Comparison of ENCODE assay signal across 8 cellular contexts in genomic region chr20:13771853-13772453, GRCh38. TPM values are rescaled to one million over a fixed set of nuclear protein-coding genes. Genes with fewer than 3 reads are reported as not detected.
DNase-seq lines count a peak whose midpoint lies in the region; ATAC-seq and TF ChIP-seq lines count a peak whose summit lies in the region.

No MANE protein-coding gene starts in this region.

- no peaks in the 10 kb centered on the region for H3K9me3 Mint-ChIP-seq in CD4-positive, alpha-beta T cell

- H3K4me3 ChIP-seq in HFF-Myc (replicated peaks; ENCODE audit: low read depth, low read length) (no peak overlapping the region), PC-3 (ENCODE audit: low read length) (no peak overlapping the region), fibroblast of lung (replicated peaks in 1 of 4; ENCODE audit: control extremely low read depth in 1 of 4, insufficient read depth in 1 of 4, low read depth in 3 of 4, low read length in 4 of 4) (no peak overlapping the region), stomach (no peak overlapping the region)

- no peak overlapping the region for H3K4me3 Mint-ChIP-seq in CD4-positive, alpha-beta T cell

- BruUV-seq in PC-3 (replicated peaks; lab: Mats Ljungman, UMichigan) = no TSS peak

- H3K4me2 ChIP-seq in PC-3 (ENCODE audit: low read length) = no peak overlapping the region
- no peak overlapping the region for H3K4me2 ChIP-seq in fibroblast of lung (ENCODE audit: extremely low read depth, insufficient read depth, low read length)

- H3K36me3 ChIP-seq in PC-3 (ENCODE audit: low read depth, low read length) (peaks cover 83% of the 10 kb centered on the region), fibroblast of lung (ENCODE audit: control insufficient read depth, insufficient read depth, low read length) (peaks cover 5% of the 10 kb centered on the region), stomach (peaks cover 27 to 97% (median 96%) of the 10 kb centered on the region in 4 donors)

- H3K36me3 Mint-ChIP-seq in CD4-positive, alpha-beta T cell (ENCODE audit: low read depth) = peaks cover 87% of the 10 kb centered on the region

- H3K9me3 ChIP-seq in CD4-positive, alpha-beta T cell (ENCODE audit: control insufficient read depth, low read length) = no peaks in the 10 kb centered on the region
- H3K9me3 ChIP-seq in PC-3 (ENCODE audit: low read length) (no peaks in the 10 kb centered on the region), fibroblast of lung (ENCODE audit: control insufficient read depth, insufficient read depth, low read depth, low read length) (no peaks in the 10 kb centered on the region), stomach (no peaks in the 10 kb centered on the region)

- H3K27ac ChIP-seq in CD4-positive, alpha-beta T cell (ENCODE audit: low read depth, low read length) = no peak overlapping the region
- H3K27ac ChIP-seq in PC-3 (ENCODE audit: low read length) (no peak overlapping the region), fibroblast of lung (ENCODE audit: insufficient read depth, low read length) (no peak overlapping the region), stomach (no peak overlapping the region)

- H3F3A ChIP-seq in PC-3 (ENCODE audit: low read length, unreplicated experiment) = peaks cover 14% of the 10 kb centered on the region

- H3K9ac ChIP-seq in PC-3 (ENCODE audit: low read length) = no peak overlapping the region
- H3K9ac ChIP-seq in fibroblast of lung (ENCODE audit: insufficient read depth, low read length) = no peak overlapping the region

- H3K27me3 Mint-ChIP-seq in CD4-positive, alpha-beta T cell = no peaks in the 10 kb centered on the region

- CTCF ChIA-PET in CD4-positive, alpha-beta T cell (lab: Charles Lee) = interaction anchor here (0.7 to 1.9 kb wide), 8 partner anchors 9 to 117 kb away, joined by 3 to 6 read pairs (median 4); partner anchors contain the start of genes ESF1 and NDUFAF5
- CTCF ChIA-PET in PC-3 (lab: Charles Lee) = interaction anchor here (0.6 to 1.0 kb wide), 5 partner anchors 16 to 1630 kb away, joined by 3 to 14 read pairs (median 7); no protein-coding TSS in a partner anchor

- H3K27ac Mint-ChIP-seq in CD4-positive, alpha-beta T cell = no peak overlapping the region

- no peak for DNase-seq in CD4-positive, alpha-beta T cell
- DNase-seq in HFF-Myc (ENCODE audit: extremely low read depth, low read depth) = no peak
- peak; percentile 72 for DNase-seq in PC-3
- peak; percentile 15 to 52 for DNase-seq in fibroblast of lung (ENCODE audit: low read depth in 2 of 2)
- DNase-seq in stomach = no peak
- no peak for DNase-seq in NCI-H187 (lab: John Stamatoyannopoulos, UW)
- no peak for DNase-seq in NCI-H226

- intact Hi-C loops in CD4-positive, alpha-beta T cell (cut with DNase I, micrococcal nuclease) = loop anchor here in 1 of 2 experiments (5.0 kb wide), 3 partner anchors 315 to 845 kb away; no protein-coding TSS in a partner anchor
- intact Hi-C loops in PC-3 (cut with micrococcal nuclease) (loop anchor here (2.0 to 10.0 kb wide), 3 partner anchors 225 to 655 kb away; no protein-coding TSS in a partner anchor), stomach (cut with DNase I; ENCODE audit: low total_unique reads) (no loop called here)

- POLR2A ChIA-PET in CD4-positive, alpha-beta T cell (lab: Charles Lee) = no interaction called here
- POLR2A ChIA-PET in PC-3 (lab: Charles Lee; ENCODE audit: unreplicated experiment) = interaction anchor here (0.6 kb wide), 2 partner anchors 16 to 162 kb away, joined by 3 read pairs; no protein-coding TSS in a partner anchor

- H3K79me2 ChIP-seq in PC-3 (ENCODE audit: low read length) = no peaks in the 10 kb centered on the region
- H3K79me2 ChIP-seq in fibroblast of lung (ENCODE audit: control insufficient read depth, insufficient read depth, low read length) = no peaks in the 10 kb centered on the region

- 38 to 54% (median 42%) methylated on average over 4 of the region's 4 CpGs for WGBS in stomach, 5 donors

- no peak for ATAC-seq in CD4-positive, alpha-beta T cell (ENCODE audit: poor library complexity)
- no peak; the same call in 1 of the 2 replicates for ATAC-seq in PC-3
- ATAC-seq in GM18505 (IDR thresholded peaks at IDR 0.05; ENCODE audit: unreplicated experiment) = no peak

- TF ChIP-seq CTCF in CD4-positive, alpha-beta T cell (IDR thresholded peaks at IDR 0.05) = peak; percentile 83
- TF ChIP-seq CTCF in HFF-Myc (IDR thresholded peaks at IDR 0.05; ENCODE audit: low read depth, low read length, missing control alignments) = peak; percentile 11
- peak; percentile 76 for TF ChIP-seq CTCF in PC-3 (conservative IDR thresholded peaks at IDR 0.05; ENCODE audit: low read depth, low read length)
- peak in 1 of 2 donors; percentile 19 for TF ChIP-seq CTCF in fibroblast of lung (conservative IDR thresholded peaks at IDR 0.05 in 1 of 2, IDR thresholded peaks at IDR 0.05 in 1 of 2; ENCODE audit: low read depth in 1 of 2, low read length in 2 of 2)
- peak in 4 of 7 experiments; percentile 8 to 58 (median 22) for TF ChIP-seq CTCF in stomach (IDR thresholded peaks at IDR 0.05)

- H4K20me1 ChIP-seq in PC-3 (ENCODE audit: low read length) = peaks cover 9% of the 10 kb centered on the region
- no peaks in the 10 kb centered on the region for H4K20me1 ChIP-seq in fibroblast of lung (ENCODE audit: control insufficient read depth, extremely low read depth, insufficient read depth, low read length)

- H2AFZ ChIP-seq in PC-3 (ENCODE audit: low read length) = no peak overlapping the region
- no peak overlapping the region for H2AFZ ChIP-seq in fibroblast of lung (ENCODE audit: low read length)

- no peaks in the 10 kb centered on the region for H3K4me1 ChIP-seq in PC-3 (ENCODE audit: insufficient read depth, low read length)
- H3K4me1 ChIP-seq in fibroblast of lung (ENCODE audit: control insufficient read depth, extremely low read depth, insufficient read depth, low read length) = no peaks in the 10 kb centered on the region
- H3K4me1 ChIP-seq in stomach = no peaks in the 10 kb centered on the region

- H3K27me3 ChIP-seq in CD4-positive, alpha-beta T cell (ENCODE audit: control insufficient read depth, insufficient read depth, low read length) = no peaks in the 10 kb centered on the region
- H3K27me3 ChIP-seq in PC-3 (ENCODE audit: low read length) (no peaks in the 10 kb centered on the region), fibroblast of lung (ENCODE audit: control insufficient read depth, insufficient read depth, low read length) (no peaks in the 10 kb centered on the region), stomach (no peaks in the 10 kb centered on the region)

- H3K9me2 ChIP-seq in PC-3 (replicated peaks; ENCODE audit: low read length) = no peaks in the 10 kb centered on the region

- no peak for TF ChIP-seq EP300 in stomach (IDR thresholded peaks at IDR 0.05)

- TF ChIP-seq POLR2A in stomach (IDR thresholded peaks at IDR 0.05) (no peak), GM18505 (IDR thresholded peaks at IDR 0.05; ENCODE audit: borderline replicate concordance, extremely low read depth, insufficient read depth, insufficient read length) (no peak)

- peaks cover 9% of the 10 kb centered on the region for H3K4me1 Mint-ChIP-seq in CD4-positive, alpha-beta T cell (ENCODE audit: low read depth)

RNA-seq across cellular contexts. Expression of gene ESF1, which starts 12.8 kb away (rescaled TPM):
- 1 to 10 TPM; 6.9 to 7.1 TPM for total RNA-seq in CD4-positive, alpha-beta T cell
- total RNA-seq in PC-3 (2014; rRNA removed) (13.7 and 18.7 TPM in 2 replicates), fibroblast of lung (13.2 and 15.2 TPM in 2 replicates), stomach (10 to 100 TPM in 2 of 5 donors, 1 to 10 TPM in 3; 4.7 to 22.0 (median 8.7) TPM)
- polyA plus RNA-seq in fibroblast of lung (6.8 and 7.3 TPM in 2 replicates), stomach (1 to 10 TPM; 6.2 to 9.3 (median 8.1) TPM)
- 14.3 and 18.2 TPM in 2 replicates for polyA plus RNA-seq in fibroblast of lung (2012)
- not detected in 2 replicates for polyA minus RNA-seq in fibroblast of lung (ENCODE audit: low replicate concordance)

RNA-seq across cellular contexts. Expression of gene NDUFAF5, which starts 12.9 kb away (rescaled TPM):
- total RNA-seq in CD4-positive, alpha-beta T cell = 10 to 100 TPM; 70.8 to 73.5 TPM
- total RNA-seq in PC-3 (2014; rRNA removed) (23.3 and 29.0 TPM in 2 replicates), fibroblast of lung (12.1 and 12.7 TPM in 2 replicates), stomach (10 to 100 TPM in 3 of 5 donors, 1 to 10 TPM in 2; 2.3 to 51.8 (median 26.1) TPM)
- polyA plus RNA-seq in fibroblast of lung (17.3 and 18.3 TPM in 2 replicates), stomach (10 to 100 TPM; 22.9 to 28.3 (median 23.9) TPM)
- 14.0 and 16.7 TPM in 2 replicates for polyA plus RNA-seq in fibroblast of lung (2012)
- 0.26 and 0.51 TPM in 2 replicates for polyA minus RNA-seq in fibroblast of lung (ENCODE audit: low replicate concordance)

Comparison
In these comparisons a context has a peak if more than half of its experiments do, and no peak if none do; other contexts are left out.
1. DNase-seq: peak in PC-3 (single experiment) and fibroblast of lung (2 of 2); none in CD4-positive, alpha-beta T cell (0 of 10), HFF-Myc (single experiment), stomach (single experiment), NCI-H187 (0 of 2) and NCI-H226 (single experiment).